ENCODE assay signal across 1 cellular context in the genomic region with DNA sequence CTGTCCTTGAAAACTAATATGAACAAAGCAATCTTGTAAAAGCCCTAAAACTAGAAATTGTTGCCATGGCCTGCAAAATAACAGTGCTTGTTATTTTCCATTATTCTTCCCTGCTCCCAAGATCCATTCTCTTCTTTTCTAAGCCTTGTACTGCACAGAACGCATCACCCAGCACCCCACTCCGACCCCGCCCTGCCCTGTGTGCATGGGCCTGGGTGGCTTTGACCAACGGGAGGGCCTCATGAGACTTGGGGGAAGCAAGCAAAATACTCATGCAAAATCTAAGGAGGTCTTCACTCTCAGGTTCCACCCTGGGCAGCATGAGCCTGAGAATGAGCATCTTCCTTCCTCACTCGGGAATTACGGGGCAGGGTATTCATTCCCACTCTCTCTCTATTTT.
TF ChIP-seq lines count a peak whose summit lies in the region.

No MANE protein-coding gene starts in this region.

TF ChIP-seq in GM23338, 12 proteins besides CTCF, POLR2A, EP300 and RAD21 (continued from another document):
- TF ChIP-seq, protein P1, sequence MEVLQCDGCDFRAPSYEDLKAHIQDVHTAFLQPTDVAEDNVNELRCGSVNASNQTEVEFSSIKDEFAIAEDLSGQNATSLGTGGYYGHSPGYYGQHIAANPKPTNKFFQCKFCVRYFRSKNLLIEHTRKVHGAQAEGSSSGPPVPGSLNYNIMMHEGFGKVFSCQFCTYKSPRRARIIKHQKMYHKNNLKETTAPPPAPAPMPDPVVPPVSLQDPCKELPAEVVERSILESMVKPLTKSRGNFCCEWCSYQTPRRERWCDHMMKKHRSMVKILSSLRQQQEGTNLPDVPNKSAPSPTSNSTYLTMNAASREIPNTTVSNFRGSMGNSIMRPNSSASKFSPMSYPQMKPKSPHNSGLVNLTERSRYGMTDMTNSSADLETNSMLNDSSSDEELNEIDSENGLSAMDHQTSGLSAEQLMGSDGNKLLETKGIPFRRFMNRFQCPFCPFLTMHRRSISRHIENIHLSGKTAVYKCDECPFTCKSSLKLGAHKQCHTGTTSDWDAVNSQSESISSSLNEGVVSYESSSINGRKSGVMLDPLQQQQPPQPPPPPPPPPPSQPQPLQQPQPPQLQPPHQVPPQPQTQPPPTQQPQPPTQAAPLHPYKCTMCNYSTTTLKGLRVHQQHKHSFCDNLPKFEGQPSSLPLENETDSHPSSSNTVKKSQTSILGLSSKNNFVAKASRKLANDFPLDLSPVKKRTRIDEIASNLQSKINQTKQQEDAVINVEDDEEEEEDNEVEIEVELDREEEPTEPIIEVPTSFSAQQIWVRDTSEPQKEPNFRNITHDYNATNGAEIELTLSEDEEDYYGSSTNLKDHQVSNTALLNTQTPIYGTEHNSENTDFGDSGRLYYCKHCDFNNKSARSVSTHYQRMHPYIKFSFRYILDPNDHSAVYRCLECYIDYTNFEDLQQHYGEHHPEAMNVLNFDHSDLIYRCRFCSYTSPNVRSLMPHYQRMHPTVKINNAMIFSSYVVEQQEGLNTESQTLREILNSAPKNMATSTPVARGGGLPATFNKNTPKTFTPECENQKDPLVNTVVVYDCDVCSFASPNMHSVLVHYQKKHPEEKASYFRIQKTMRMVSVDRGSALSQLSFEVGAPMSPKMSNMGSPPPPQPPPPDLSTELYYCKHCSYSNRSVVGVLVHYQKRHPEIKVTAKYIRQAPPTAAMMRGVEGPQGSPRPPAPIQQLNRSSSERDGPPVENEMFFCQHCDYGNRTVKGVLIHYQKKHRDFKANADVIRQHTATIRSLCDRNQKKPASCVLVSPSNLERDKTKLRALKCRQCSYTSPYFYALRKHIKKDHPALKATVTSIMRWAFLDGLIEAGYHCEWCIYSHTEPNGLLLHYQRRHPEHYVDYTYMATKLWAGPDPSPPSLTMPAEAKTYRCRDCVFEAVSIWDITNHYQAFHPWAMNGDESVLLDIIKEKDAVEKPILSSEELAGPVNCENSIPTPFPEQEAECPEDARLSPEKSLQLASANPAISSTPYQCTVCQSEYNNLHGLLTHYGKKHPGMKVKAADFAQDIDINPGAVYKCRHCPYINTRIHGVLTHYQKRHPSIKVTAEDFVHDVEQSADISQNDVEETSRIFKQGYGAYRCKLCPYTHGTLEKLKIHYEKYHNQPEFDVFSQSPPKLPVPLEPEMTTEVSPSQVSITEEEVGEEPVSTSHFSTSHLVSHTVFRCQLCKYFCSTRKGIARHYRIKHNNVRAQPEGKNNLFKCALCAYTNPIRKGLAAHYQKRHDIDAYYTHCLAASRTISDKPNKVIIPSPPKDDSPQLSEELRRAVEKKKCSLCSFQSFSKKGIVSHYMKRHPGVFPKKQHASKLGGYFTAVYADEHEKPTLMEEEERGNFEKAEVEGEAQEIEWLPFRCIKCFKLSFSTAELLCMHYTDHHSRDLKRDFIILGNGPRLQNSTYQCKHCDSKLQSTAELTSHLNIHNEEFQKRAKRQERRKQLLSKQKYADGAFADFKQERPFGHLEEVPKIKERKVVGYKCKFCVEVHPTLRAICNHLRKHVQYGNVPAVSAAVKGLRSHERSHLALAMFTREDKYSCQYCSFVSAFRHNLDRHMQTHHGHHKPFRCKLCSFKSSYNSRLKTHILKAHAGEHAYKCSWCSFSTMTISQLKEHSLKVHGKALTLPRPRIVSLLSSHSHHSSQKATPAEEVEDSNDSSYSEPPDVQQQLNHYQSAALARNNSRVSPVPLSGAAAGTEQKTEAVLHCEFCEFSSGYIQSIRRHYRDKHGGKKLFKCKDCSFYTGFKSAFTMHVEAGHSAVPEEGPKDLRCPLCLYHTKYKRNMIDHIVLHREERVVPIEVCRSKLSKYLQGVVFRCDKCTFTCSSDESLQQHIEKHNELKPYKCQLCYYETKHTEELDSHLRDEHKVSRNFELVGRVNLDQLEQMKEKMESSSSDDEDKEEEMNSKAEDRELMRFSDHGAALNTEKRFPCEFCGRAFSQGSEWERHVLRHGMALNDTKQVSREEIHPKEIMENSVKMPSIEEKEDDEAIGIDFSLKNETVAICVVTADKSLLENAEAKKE (CRISPR knock-in tag; IDR thresholded peaks at IDR 0.05) = no peak
